1 cellular context compared by ENCODE assay signal in genomic region chr15:29815000-29815704, GRCh38.
TF ChIP-seq lines count a peak whose summit lies in the region.

No MANE protein-coding gene starts in this region.

TF ChIP-seq in K562, 482 proteins besides CTCF, POLR2A, EP300 and RAD21 (continued from another document and continues in another):
- no peak for TF ChIP-seq ZNF740 (CRISPR knock-in tag; IDR thresholded peaks at IDR 0.05)
- no peak for TF ChIP-seq ZNF740 (tag; IDR thresholded peaks at IDR 0.05)
- TF ChIP-seq RBM17 (IDR thresholded peaks at IDR 0.05; ENCODE audit: borderline replicate concordance, low read depth, low read length): no peak
- TF ChIP-seq SREBF2 (CRISPR knock-in tag; IDR thresholded peaks at IDR 0.05): no peak
- no peak for TF ChIP-seq U2AF1 (optimal IDR thresholded peaks at IDR 0.05; ENCODE audit: low read depth, low read length)
- TF ChIP-seq SREBF1 (IDR thresholded peaks at IDR 0.05; ENCODE audit: borderline replicate concordance, low read depth, low read length): no peak
- no peak for TF ChIP-seq POLR2AphosphoS5 (IDR thresholded peaks at IDR 0.05; ENCODE audit: control insufficient read depth, insufficient read depth, low read depth, low read length)
- no peak for TF ChIP-seq RBBP5 (IDR thresholded peaks at IDR 0.05; ENCODE audit: borderline replicate concordance, insufficient read depth, low read length, poor library complexity, severe bottlenecking)
- TF ChIP-seq MEIS2 (IDR thresholded peaks at IDR 0.05; ENCODE audit: partially characterized antibody): peak; percentile 78
- TF ChIP-seq TRIM25 (IDR thresholded peaks at IDR 0.05; ENCODE audit: borderline replicate concordance): no peak
- TF ChIP-seq C11orf30 (IDR thresholded peaks at IDR 0.05; ENCODE audit: low read depth): peak; percentile 81
- TF ChIP-seq ZNF134 (CRISPR knock-in tag; conservative IDR thresholded peaks at IDR 0.05): no peak
- TF ChIP-seq MAFK (IDR thresholded peaks at IDR 0.05; ENCODE audit: low read length): peak; percentile 74
- no peak for TF ChIP-seq MECOM (CRISPR knock-in tag; IDR thresholded peaks at IDR 0.05)
- no peak for TF ChIP-seq IRF9 (tag; IDR thresholded peaks at IDR 0.05)
- no peak for TF ChIP-seq ZNF696 (CRISPR knock-in tag; conservative IDR thresholded peaks at IDR 0.05)
- no peak for TF ChIP-seq ZNF76 (CRISPR knock-in tag; IDR thresholded peaks at IDR 0.05; ENCODE audit: borderline replicate concordance)
- TF ChIP-seq RFX5 (IDR thresholded peaks at IDR 0.05; ENCODE audit: low read depth, low read length): no peak
- TF ChIP-seq SAP30 (IDR thresholded peaks at IDR 0.05; ENCODE audit: borderline replicate concordance, insufficient read depth, low read depth, low read length, poor library complexity, severe bottlenecking): no peak
- TF ChIP-seq, protein P1, sequence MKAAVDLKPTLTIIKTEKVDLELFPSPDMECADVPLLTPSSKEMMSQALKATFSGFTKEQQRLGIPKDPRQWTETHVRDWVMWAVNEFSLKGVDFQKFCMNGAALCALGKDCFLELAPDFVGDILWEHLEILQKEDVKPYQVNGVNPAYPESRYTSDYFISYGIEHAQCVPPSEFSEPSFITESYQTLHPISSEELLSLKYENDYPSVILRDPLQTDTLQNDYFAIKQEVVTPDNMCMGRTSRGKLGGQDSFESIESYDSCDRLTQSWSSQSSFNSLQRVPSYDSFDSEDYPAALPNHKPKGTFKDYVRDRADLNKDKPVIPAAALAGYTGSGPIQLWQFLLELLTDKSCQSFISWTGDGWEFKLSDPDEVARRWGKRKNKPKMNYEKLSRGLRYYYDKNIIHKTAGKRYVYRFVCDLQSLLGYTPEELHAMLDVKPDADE (conservative IDR thresholded peaks at IDR 0.05; ENCODE audit: control insufficient read depth, low read depth, low read length): no peak
- no peak for TF ChIP-seq BRD9 (IDR thresholded peaks at IDR 0.05; ENCODE audit: low read depth, partially characterized antibody)
- no peak for TF ChIP-seq RB1 (IDR thresholded peaks at IDR 0.05; ENCODE audit: low read depth)
- no peak for TF ChIP-seq ZBTB9 (CRISPR knock-in tag; IDR thresholded peaks at IDR 0.05)
- no peak for TF ChIP-seq CBFB (CRISPR knock-in tag; IDR thresholded peaks at IDR 0.05)
- no peak for TF ChIP-seq GATAD2B (IDR thresholded peaks at IDR 0.05; ENCODE audit: borderline replicate concordance)
- TF ChIP-seq SRF (CRISPR knock-in tag; IDR thresholded peaks at IDR 0.05): no peak
- TF ChIP-seq NFE2 (IDR thresholded peaks at IDR 0.05; ENCODE audit: low read depth): peak; percentile 92
- TF ChIP-seq, protein P2, sequence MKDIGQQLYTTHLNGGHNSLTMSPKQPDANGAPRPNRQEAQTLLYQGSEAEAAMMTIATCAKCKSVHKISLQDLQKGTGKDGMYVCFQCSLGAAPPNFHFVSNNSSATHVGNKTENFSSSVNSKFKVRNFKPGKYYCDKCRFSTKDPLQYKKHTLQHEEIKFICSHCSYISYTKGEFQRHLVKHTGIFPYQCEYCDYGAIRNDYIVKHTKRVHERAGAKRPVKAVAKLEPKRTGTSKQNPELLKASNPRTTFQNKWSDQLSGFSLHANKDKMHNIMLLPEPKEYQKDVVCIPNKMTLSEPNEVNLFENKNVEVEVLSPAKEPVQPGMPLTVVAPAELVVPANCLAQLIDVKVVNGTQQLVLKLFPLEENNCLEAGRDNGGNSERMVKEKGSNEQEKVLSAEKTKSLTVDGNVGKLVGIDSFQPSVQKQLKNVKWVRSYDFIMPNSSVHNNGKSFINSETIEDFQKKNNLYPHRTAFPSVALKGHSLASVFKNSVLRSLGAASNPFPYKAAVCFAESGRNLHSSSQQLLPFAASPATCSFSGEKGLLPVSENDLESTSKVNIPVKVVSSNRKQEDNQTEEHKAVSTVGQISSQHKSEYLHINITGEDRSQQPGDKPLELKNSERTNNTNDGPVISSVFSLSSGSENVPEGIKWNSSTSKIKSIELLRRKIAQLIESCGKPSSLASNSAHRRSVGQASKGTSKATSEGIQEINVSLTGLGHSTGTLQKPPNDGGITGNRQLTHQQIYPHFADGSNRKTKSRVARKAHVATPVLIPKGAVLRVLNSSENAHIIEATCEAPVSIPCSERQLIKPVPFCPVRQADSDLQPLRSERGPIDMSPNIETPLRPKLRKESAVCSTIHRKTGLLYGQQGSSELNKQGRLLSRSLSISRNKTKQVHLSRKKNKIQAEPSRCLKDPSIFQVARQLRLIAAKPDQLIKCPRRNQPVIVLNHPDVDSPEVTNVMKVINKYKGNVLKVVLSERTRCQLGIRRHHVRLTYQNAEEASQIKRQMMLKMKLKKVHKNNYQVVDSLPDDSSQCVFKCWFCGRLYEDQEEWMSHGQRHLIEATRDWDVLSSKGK (CRISPR knock-in tag; IDR thresholded peaks at IDR 0.05): no peak
- TF ChIP-seq POLR2B (IDR thresholded peaks at IDR 0.05; ENCODE audit: low read depth, partially characterized antibody): no peak
- TF ChIP-seq, protein P3, sequence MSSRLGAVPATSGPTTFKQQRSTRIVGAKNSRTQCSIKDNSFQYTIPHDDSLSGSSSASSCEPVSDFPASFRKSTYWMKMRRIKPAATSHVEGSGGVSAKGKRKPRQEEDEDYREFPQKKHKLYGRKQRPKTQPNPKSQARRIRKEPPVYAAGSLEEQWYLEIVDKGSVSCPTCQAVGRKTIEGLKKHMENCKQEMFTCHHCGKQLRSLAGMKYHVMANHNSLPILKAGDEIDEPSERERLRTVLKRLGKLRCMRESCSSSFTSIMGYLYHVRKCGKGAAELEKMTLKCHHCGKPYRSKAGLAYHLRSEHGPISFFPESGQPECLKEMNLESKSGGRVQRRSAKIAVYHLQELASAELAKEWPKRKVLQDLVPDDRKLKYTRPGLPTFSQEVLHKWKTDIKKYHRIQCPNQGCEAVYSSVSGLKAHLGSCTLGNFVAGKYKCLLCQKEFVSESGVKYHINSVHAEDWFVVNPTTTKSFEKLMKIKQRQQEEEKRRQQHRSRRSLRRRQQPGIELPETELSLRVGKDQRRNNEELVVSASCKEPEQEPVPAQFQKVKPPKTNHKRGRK (tag; IDR thresholded peaks at IDR 0.05): no peak
- TF ChIP-seq ZNF184 (CRISPR knock-in tag; IDR thresholded peaks at IDR 0.05): no peak
- no peak for TF ChIP-seq ZNF282 (CRISPR knock-in tag; IDR thresholded peaks at IDR 0.05)
- TF ChIP-seq, protein P4, sequence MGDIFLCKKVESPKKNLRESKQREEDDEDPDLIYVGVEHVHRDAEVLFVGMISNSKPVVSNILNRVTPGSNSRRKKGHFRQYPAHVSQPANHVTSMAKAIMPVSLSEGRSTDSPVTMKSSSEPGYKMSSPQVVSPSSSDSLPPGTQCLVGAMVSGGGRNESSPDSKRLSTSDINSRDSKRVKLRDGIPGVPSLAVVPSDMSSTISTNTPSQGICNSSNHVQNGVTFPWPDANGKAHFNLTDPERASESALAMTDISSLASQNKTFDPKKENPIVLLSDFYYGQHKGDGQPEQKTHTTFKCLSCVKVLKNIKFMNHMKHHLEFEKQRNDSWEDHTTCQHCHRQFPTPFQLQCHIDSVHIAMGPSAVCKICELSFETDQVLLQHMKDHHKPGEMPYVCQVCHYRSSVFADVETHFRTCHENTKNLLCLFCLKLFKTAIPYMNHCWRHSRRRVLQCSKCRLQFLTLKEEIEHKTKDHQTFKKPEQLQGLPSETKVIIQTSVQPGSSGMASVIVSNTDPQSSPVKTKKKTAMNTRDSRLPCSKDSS (IDR thresholded peaks at IDR 0.05; ENCODE audit: low read depth, partially characterized antibody): no peak
- no peak for TF ChIP-seq CHD2 (IDR thresholded peaks at IDR 0.05; ENCODE audit: low read depth, low read length)
- TF ChIP-seq EP400 (IDR thresholded peaks at IDR 0.05): peak; percentile 51; the same call in 1 of the 2 replicates
- no peak for TF ChIP-seq ZNF3 (CRISPR knock-in tag; IDR thresholded peaks at IDR 0.05)
- no peak for TF ChIP-seq KLF6 (CRISPR knock-in tag; IDR thresholded peaks at IDR 0.05; ENCODE audit: borderline replicate concordance)
- TF ChIP-seq GABPA (tag; conservative IDR thresholded peaks at IDR 0.05; ENCODE audit: low read depth): no peak
- no peak for TF ChIP-seq TAL1 (IDR thresholded peaks at IDR 0.05)
- TF ChIP-seq, protein P5, sequence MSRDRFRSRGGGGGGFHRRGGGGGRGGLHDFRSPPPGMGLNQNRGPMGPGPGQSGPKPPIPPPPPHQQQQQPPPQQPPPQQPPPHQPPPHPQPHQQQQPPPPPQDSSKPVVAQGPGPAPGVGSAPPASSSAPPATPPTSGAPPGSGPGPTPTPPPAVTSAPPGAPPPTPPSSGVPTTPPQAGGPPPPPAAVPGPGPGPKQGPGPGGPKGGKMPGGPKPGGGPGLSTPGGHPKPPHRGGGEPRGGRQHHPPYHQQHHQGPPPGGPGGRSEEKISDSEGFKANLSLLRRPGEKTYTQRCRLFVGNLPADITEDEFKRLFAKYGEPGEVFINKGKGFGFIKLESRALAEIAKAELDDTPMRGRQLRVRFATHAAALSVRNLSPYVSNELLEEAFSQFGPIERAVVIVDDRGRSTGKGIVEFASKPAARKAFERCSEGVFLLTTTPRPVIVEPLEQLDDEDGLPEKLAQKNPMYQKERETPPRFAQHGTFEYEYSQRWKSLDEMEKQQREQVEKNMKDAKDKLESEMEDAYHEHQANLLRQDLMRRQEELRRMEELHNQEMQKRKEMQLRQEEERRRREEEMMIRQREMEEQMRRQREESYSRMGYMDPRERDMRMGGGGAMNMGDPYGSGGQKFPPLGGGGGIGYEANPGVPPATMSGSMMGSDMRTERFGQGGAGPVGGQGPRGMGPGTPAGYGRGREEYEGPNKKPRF (IDR thresholded peaks at IDR 0.05; ENCODE audit: low read depth, low read length): no peak
- no peak for TF ChIP-seq BRF2 (IDR thresholded peaks at IDR 0.05; ENCODE audit: borderline replicate concordance, insufficient read depth, insufficient read length)
- TF ChIP-seq CHAMP1 (IDR thresholded peaks at IDR 0.05): no peak
- no peak for TF ChIP-seq NBN (IDR thresholded peaks at IDR 0.05; ENCODE audit: low read depth)
